In the genomic region with DNA sequence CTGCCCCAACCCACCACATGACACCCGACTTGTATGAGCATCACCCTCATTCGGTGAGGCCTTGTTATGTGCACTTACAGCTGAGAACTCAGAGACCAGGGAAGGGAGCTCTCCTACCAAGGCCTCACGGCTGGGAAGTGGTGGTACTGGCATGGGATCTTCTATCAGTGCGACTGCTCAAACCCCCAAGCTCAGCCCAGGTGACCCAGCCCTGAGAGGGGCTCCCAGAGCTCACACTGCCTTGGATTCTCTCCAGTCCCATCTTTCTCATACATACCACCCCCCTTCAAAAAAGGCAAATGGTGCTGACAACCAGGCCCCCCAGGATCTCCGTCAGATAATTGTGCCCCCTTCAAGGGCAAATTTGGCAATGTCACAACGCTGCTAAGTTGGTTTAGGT, we compare ENCODE assay signal across 17 cellular contexts. TPM values are rescaled to one million over a fixed set of nuclear protein-coding genes. Genes with fewer than 3 reads are reported as not detected.
DNase-seq lines count a peak whose midpoint lies in the region; ATAC-seq and TF ChIP-seq lines count a peak whose summit lies in the region.
"Had no signal": no experiment of that assay in that cellular context is flagged by ENCODE, and none has a peak within 500 bp of the region (broad histone marks: within the 10 kb centered on the region; RNA-seq: fewer than 3 reads in every experiment).

No MANE protein-coding gene starts in this region.

- H4K20me1 ChIP-seq in PC-9 (ENCODE audit: insufficient read depth) = no peaks in the 10 kb centered on the region

- H3K79me2 ChIP-seq in PC-9 (ENCODE audit: low read depth) (no peaks in the 10 kb centered on the region), trophoblast cell (ENCODE audit: control insufficient read depth, insufficient read depth, low read length, poor library complexity) (no peaks in the 10 kb centered on the region)

- no peak for TF ChIP-seq CTCF in PC-9 (conservative IDR thresholded peaks at IDR 0.05)
- TF ChIP-seq CTCF in CD8-positive, alpha-beta T cell (IDR thresholded peaks at IDR 0.05) = no peak

- H3K9me3 Mint-ChIP-seq in activated naive CD4-positive, alpha-beta T cell treated with anti-CD3 and anti-CD28 coated beads, Interleukin-2, amount 10 ng/mL, durations not matched to agents 7 days and 5 days = no peaks in the 10 kb centered on the region
- H3K9me3 Mint-ChIP-seq in activated naive CD4-positive, alpha-beta T cell treated with anti-CD3 and anti-CD28 coated beads, Interleukin-2, amount 50 U/mL, for 72 hours = no peaks in the 10 kb centered on the region
- no peaks in the 10 kb centered on the region for H3K9me3 Mint-ChIP-seq in CD8-positive, alpha-beta T cell
- H3K9me3 Mint-ChIP-seq: H9 had no signal

- H4K8ac ChIP-seq in trophoblast cell (ENCODE audit: low read depth, low read length) = peak overlapping the region; percentile 28

- no peak overlapping the region for H2AFZ ChIP-seq in PC-9
- H2AFZ ChIP-seq in trophoblast cell (ENCODE audit: insufficient read depth, low read length, poor library complexity) = no peak overlapping the region

- peaks cover 25% of the 10 kb centered on the region for H3K27me3 Mint-ChIP-seq in activated naive CD4-positive, alpha-beta T cell treated with anti-CD3 and anti-CD28 coated beads, Interleukin-2, amount 10 ng/mL, durations not matched to agents 7 days and 5 days
- peaks cover 19% of the 10 kb centered on the region for H3K27me3 Mint-ChIP-seq in CD8-positive, alpha-beta T cell (ENCODE audit: low read depth)

- H3K27me3 ChIP-seq in PC-9 (ENCODE audit: insufficient read depth, low read depth) = no peaks in the 10 kb centered on the region
- H3K27me3 ChIP-seq in trophoblast cell (ENCODE audit: insufficient read depth, low read length) = no peaks in the 10 kb centered on the region
- no peaks in the 10 kb centered on the region for H3K27me3 ChIP-seq in CD8-positive, alpha-beta T cell (ENCODE audit: insufficient read depth, low read length)
- H3K27me3 ChIP-seq: BLaER1 treated with 17β-estradiol and CSF1 and Interleukin-3, amounts not matched to agents 10 nM and 100 nM had no signal

- H3K36me3 ChIP-seq in PC-9 (ENCODE audit: low read depth) = no peaks in the 10 kb centered on the region
- H3K36me3 ChIP-seq in trophoblast cell (ENCODE audit: control insufficient read depth in 1 of 2, insufficient read depth in 2 of 2, low read length in 2 of 2) = no peaks in the 10 kb centered on the region
- no peaks in the 10 kb centered on the region for H3K36me3 ChIP-seq in CD8-positive, alpha-beta T cell (ENCODE audit: insufficient read depth, low read length)
- H3K36me3 ChIP-seq: BLaER1 treated with 17β-estradiol and CSF1 and Interleukin-3, amounts not matched to agents 10 nM and 100 nM had no signal

- H3K27ac Mint-ChIP-seq in activated naive CD4-positive, alpha-beta T cell treated with anti-CD3 and anti-CD28 coated beads, Interleukin-2, amount 10 ng/mL, durations not matched to agents 7 days and 5 days = no peak overlapping the region
- H3K27ac Mint-ChIP-seq in activated naive CD4-positive, alpha-beta T cell treated with anti-CD3 and anti-CD28 coated beads, Interleukin-2, amount 50 U/mL, for 72 hours = no peak overlapping the region
- H3K27ac Mint-ChIP-seq in CD8-positive, alpha-beta T cell = no peak overlapping the region
- H3K27ac Mint-ChIP-seq: CD4-positive, alpha-beta memory T cell; H9 had no signal

- H3K18ac ChIP-seq in trophoblast cell (ENCODE audit: low read length) = no peak overlapping the region

- H3K9me2 ChIP-seq in PC-9 (ENCODE audit: insufficient read depth) = no peaks in the 10 kb centered on the region

- H2BK120ac ChIP-seq in trophoblast cell (ENCODE audit: insufficient read depth, low read length, poor library complexity) = no peak overlapping the region

- H3K27ac ChIP-seq in PC-9 (peak overlapping the region; percentile 61; the same call in 1 of the 2 replicates), trophoblast cell (ENCODE audit: low read depth, low read length) (no peak overlapping the region)
- no peak overlapping the region for H3K27ac ChIP-seq in CD8-positive, alpha-beta T cell (ENCODE audit: low read depth, low read length)
- H3K27ac ChIP-seq: BLaER1 treated with 17β-estradiol and CSF1 and Interleukin-3, amounts not matched to agents 10 nM and 100 nM had no signal

- intact Hi-C loops in PC-9 (cut with micrococcal nuclease; ENCODE audit: unreplicated experiment) = loop anchor here (5.0 kb wide), 1 partner anchor 36 kb away; no protein-coding TSS in a partner anchor
- intact Hi-C loops in CD8-positive, alpha-beta T cell (cut with DNase I, micrococcal nuclease) = no loop called here

- H3K4me3 ChIP-seq in PC-9 = no peak overlapping the region
- no peak overlapping the region for H3K4me3 ChIP-seq in trophoblast cell (ENCODE audit: low read depth, low read length)
- no peak overlapping the region for H3K4me3 ChIP-seq in CD8-positive, alpha-beta T cell (ENCODE audit: low read depth, low read length)
- H3K4me3 ChIP-seq: BLaER1 treated with 17β-estradiol and CSF1 and Interleukin-3, amounts not matched to agents 10 nM and 100 nM had no signal

- no peak overlapping the region for H3K14ac ChIP-seq in trophoblast cell (ENCODE audit: low read length)

- no peak overlapping the region for H3K4ac ChIP-seq in trophoblast cell (ENCODE audit: low read depth, low read length)

- no peaks in the 10 kb centered on the region for H3K36me3 Mint-ChIP-seq in activated naive CD4-positive, alpha-beta T cell treated with anti-CD3 and anti-CD28 coated beads, Interleukin-2, amount 10 ng/mL, durations not matched to agents 7 days and 5 days
- no peaks in the 10 kb centered on the region for H3K36me3 Mint-ChIP-seq in activated naive CD4-positive, alpha-beta T cell treated with anti-CD3 and anti-CD28 coated beads, Interleukin-2, amount 50 U/mL, for 72 hours
- H3K36me3 Mint-ChIP-seq in CD8-positive, alpha-beta T cell = no peaks in the 10 kb centered on the region
- H3K36me3 Mint-ChIP-seq: CD4-positive, alpha-beta memory T cell had no signal

- no peak for ATAC-seq in activated naive CD4-positive, alpha-beta T cell treated with anti-CD3 and anti-CD28 coated beads, Interleukin-2, amount 50 U/mL, for 72 hours
- no peak for ATAC-seq in CD8-positive, alpha-beta T cell
- ATAC-seq: HepG2 had no signal

- H3K4me1 Mint-ChIP-seq in activated naive CD4-positive, alpha-beta T cell treated with anti-CD3 and anti-CD28 coated beads, Interleukin-2, amount 10 ng/mL, durations not matched to agents 7 days and 5 days = no peaks in the 10 kb centered on the region
- H3K4me1 Mint-ChIP-seq in CD8-positive, alpha-beta T cell (ENCODE audit: low read depth) = no peaks in the 10 kb centered on the region
- H3K4me1 Mint-ChIP-seq: CD4-positive, alpha-beta memory T cell had no signal

- H3K9ac ChIP-seq in trophoblast cell (ENCODE audit: low read length) = no peak overlapping the region
- H3K9ac ChIP-seq: BLaER1 treated with 17β-estradiol and CSF1 and Interleukin-3, amounts not matched to agents 10 nM and 100 nM had no signal

- no TSS peak for BruUV-seq in PC-9 (replicated peaks; lab: Mats Ljungman, UMichigan)

- H3F3A ChIP-seq in PC-9 (ENCODE audit: insufficient read depth, low read depth) = peaks cover 7% of the 10 kb centered on the region; the same call in 1 of the 2 replicates

- no CpG with 5 or more reads among the region's 6 CpGs for WGBS in trophoblast cell (ENCODE audit: extremely low coverage, insufficient coverage, insufficient read length)

- H3K4me2 ChIP-seq in PC-9 = peak overlapping the region; percentile 36; the same call in 1 of the 2 replicates
- H3K4me2 ChIP-seq in trophoblast cell (ENCODE audit: low read length) = no peak overlapping the region

- peak; percentile 10 for DNase-seq in activated naive CD4-positive, alpha-beta T cell treated with anti-CD3 and anti-CD28 coated beads, Interleukin-2, amount 10 ng/mL, durations not matched to agents 7 days and 5 days
- DNase-seq in activated naive CD4-positive, alpha-beta T cell treated with anti-CD3 and anti-CD28 coated beads, Interleukin-2, amount 50 U/mL, for 72 hours (ENCODE audit: low spot score in 2 of 2) = no peak
- DNase-seq in PC-9 (no peak), trophoblast cell (no peak), LoVo (ENCODE audit: low spot score) (no peak), HCEC 1CT (no peak)
- no peak for DNase-seq in CD8-positive, alpha-beta T cell
- DNase-seq: 8988T; CD4-positive, alpha-beta memory T cell; COR-L47; DMS153; DND-41; GDM1; GOT3; H9 had no signal

- H3K23ac ChIP-seq in trophoblast cell (ENCODE audit: low read length) = no peak overlapping the region

- H3K4me1 ChIP-seq in PC-9 (replicated peaks; ENCODE audit: insufficient read depth) (peaks cover 50% of the 10 kb centered on the region), trophoblast cell (ENCODE audit: control insufficient read depth in 1 of 2, insufficient read depth in 2 of 2, low read length in 2 of 2) (peaks cover 7 to 11% of the 10 kb centered on the region in 2 experiments)
- no peaks in the 10 kb centered on the region for H3K4me1 ChIP-seq in CD8-positive, alpha-beta T cell (ENCODE audit: insufficient read depth, low read length)

- POLR2A ChIA-PET in PC-9 (lab: Charles Lee; ENCODE audit: unreplicated experiment) = no interaction called here
- POLR2A ChIA-PET in CD8-positive, alpha-beta T cell (lab: Charles Lee) = no interaction called here

- H2AK5ac ChIP-seq in trophoblast cell (ENCODE audit: low read length) = no peak overlapping the region

- H2BK12ac ChIP-seq in trophoblast cell (ENCODE audit: low read length) = no peak overlapping the region

- H3K4me3 Mint-ChIP-seq in activated naive CD4-positive, alpha-beta T cell treated with anti-CD3 and anti-CD28 coated beads, Interleukin-2, amount 10 ng/mL, durations not matched to agents 7 days and 5 days = no peak overlapping the region
- H3K4me3 Mint-ChIP-seq in CD8-positive, alpha-beta T cell = no peak overlapping the region
- H3K4me3 Mint-ChIP-seq: CD4-positive, alpha-beta memory T cell; H9 had no signal

- H4K12ac ChIP-seq in trophoblast cell (ENCODE audit: low read depth, low read length) = no peak overlapping the region

- no peaks in the 10 kb centered on the region for H3K79me1 ChIP-seq in trophoblast cell (ENCODE audit: low read length)

- CTCF ChIA-PET in activated naive CD4-positive, alpha-beta T cell treated with anti-CD3 and anti-CD28 coated beads, Interleukin-2, amount 10 ng/mL, durations not matched to agents 7 days and 5 days (lab: Charles Lee) = no interaction called here
- CTCF ChIA-PET in PC-9 (lab: Charles Lee) = no interaction called here
- CTCF ChIA-PET in CD8-positive, alpha-beta T cell (lab: Charles Lee) = interaction anchor here (1.1 kb wide), 1 partner anchor 14 kb away, joined by 3 read pairs; no protein-coding TSS in a partner anchor

- H2BK5ac ChIP-seq in trophoblast cell (ENCODE audit: low read depth, low read length, poor library complexity) = no peak overlapping the region

- H4K91ac ChIP-seq in trophoblast cell (ENCODE audit: low read depth, low read length) = no peak overlapping the region

- H3K9me3 ChIP-seq in PC-9 (ENCODE audit: insufficient read depth, low read depth) (no peaks in the 10 kb centered on the region), trophoblast cell (ENCODE audit: insufficient read depth, low read depth, low read length) (no peaks in the 10 kb centered on the region)
- H3K9me3 ChIP-seq in CD8-positive, alpha-beta T cell (ENCODE audit: low read length) = no peaks in the 10 kb centered on the region
- H3K9me3 ChIP-seq: BLaER1 treated with 17β-estradiol and CSF1 and Interleukin-3, amounts not matched to agents 10 nM and 100 nM had no signal

RNA-seq across cellular contexts. Expression of a gene that starts 0.8 kb away (rescaled TPM):
- not detected for total RNA-seq in activated naive CD4-positive, alpha-beta T cell treated with anti-CD3 and anti-CD28 coated beads, Interleukin-2, amount 50 U/mL, for 72 hours
- 0.20 TPM in 1 of 2 replicates, not detected in the other for total RNA-seq in PC-9 (2021)
- polyA plus RNA-seq in trophoblast cell (2013) = 6.6 TPM in 2 replicates
- total RNA-seq in CD8-positive, alpha-beta T cell = not detected
- total RNA-seq: CD4-positive, alpha-beta memory T cell; H9; HepG2 had no signal
- polyA plus RNA-seq: CD4-positive, alpha-beta memory T cell; HepG2 had no signal

RNA-seq across cellular contexts. Expression of a gene that starts 19.0 kb away (rescaled TPM):
- total RNA-seq in activated naive CD4-positive, alpha-beta T cell treated with anti-CD3 and anti-CD28 coated beads, Interleukin-2, amount 50 U/mL, for 72 hours = not detected
- not detected in 2 replicates for total RNA-seq in PC-9 (2021)
- polyA plus RNA-seq in trophoblast cell (2013) = 0.03 TPM in 1 of 2 replicates, not detected in the other
- not detected for total RNA-seq in CD8-positive, alpha-beta T cell
- total RNA-seq: CD4-positive, alpha-beta memory T cell; H9; HepG2 had no signal
- polyA plus RNA-seq: HepG2 had no signal

RNA-seq across cellular contexts. Expression of a gene that starts 47.5 kb away (rescaled TPM):
- 1 to 10 TPM in 1 of 2 donors, under 1 TPM in 1; 0.09 to 1.3 TPM for total RNA-seq in activated naive CD4-positive, alpha-beta T cell treated with anti-CD3 and anti-CD28 coated beads, Interleukin-2, amount 50 U/mL, for 72 hours
- total RNA-seq in PC-9 (2021) = 9.4 and 11.9 TPM in 2 replicates
- 0.75 and 0.88 TPM in 2 replicates for polyA plus RNA-seq in trophoblast cell (2013)
- under 1 TPM; 0.14 to 0.22 TPM for total RNA-seq in CD8-positive, alpha-beta T cell

RNA-seq across cellular contexts. Expression of a gene that starts 48.0 kb away (rescaled TPM):
- total RNA-seq in activated naive CD4-positive, alpha-beta T cell treated with anti-CD3 and anti-CD28 coated beads, Interleukin-2, amount 50 U/mL, for 72 hours = under 1 TPM in 1 of 2 donors, not detected in 1; 0.58 TPM
- total RNA-seq in PC-9 (2021) = 0.48 and 0.55 TPM in 2 replicates
- not detected in 2 replicates for polyA plus RNA-seq in trophoblast cell (2013)
- total RNA-seq in CD8-positive, alpha-beta T cell = not detected
- total RNA-seq: CD4-positive, alpha-beta memory T cell; H9; HepG2 had no signal
- polyA plus RNA-seq: CD4-positive, alpha-beta memory T cell; HepG2 had no signal
